17 cellular contexts compared by ENCODE assay signal in genomic region chr6:79494841-79495240, GRCh38. TPM values are rescaled to one million over a fixed set of nuclear protein-coding genes. Genes with fewer than 3 reads are reported as not detected.
"Had no signal": no experiment of that assay in that cellular context is flagged by ENCODE, and none has a peak within 500 bp of the region (broad histone marks: within the 10 kb centered on the region; RNA-seq: fewer than 3 reads in every experiment).

No MANE protein-coding gene starts in this region.

- DNase-seq: activated CD4-positive, alpha-beta T cell treated with anti-CD3 and anti-CD28 coated beads for 48 hours; activated CD8-positive, alpha-beta memory T cell treated with anti-CD3 and anti-CD28 coated beads, Interleukin-2, amount 50 U/mL, for 48 hours; activated CD8-positive, alpha-beta T cell treated with anti-CD3 and anti-CD28 coated beads, Interleukin-2, amount 10 ng/mL, durations not matched to agents 7 days and 5 days; activated naive CD4-positive, alpha-beta T cell treated with anti-CD3 and anti-CD28 coated beads for 36 hours; adrenal gland; caudate nucleus; cortex of kidney; effector memory CD8-positive, alpha-beta T cell; erythroblast; hippocampal formation; islet precursor cell; left lung; natural killer cell; stimulated activated CD4-positive, alpha-beta T cell treated with anti-CD3 and anti-CD28 coated beads, Interleukin-2, amount 100 ng/mL, for 48 hours; stimulated activated naive CD4-positive, alpha-beta T cell treated with Interleukin-2 at 50 U/mL for 16 hours; T-helper 1 cell; upper lobe of left lung had no signal

- ATAC-seq: activated CD8-positive, alpha-beta T cell treated with anti-CD3 and anti-CD28 coated beads, Interleukin-2, amount 10 ng/mL, durations not matched to agents 7 days and 5 days; effector memory CD8-positive, alpha-beta T cell; left lung; natural killer cell had no signal

- H3K36me3 ChIP-seq: adrenal gland, left lung had no signal

- H3K9me3 ChIP-seq: adrenal gland, left lung, upper lobe of left lung had no signal

- H3K4me1 ChIP-seq: adrenal gland, left lung, upper lobe of left lung had no signal

- H3K27ac ChIP-seq: adrenal gland, left lung, upper lobe of left lung had no signal

- H3K4me3 ChIP-seq: adrenal gland, left lung, upper lobe of left lung had no signal

- H3K27me3 ChIP-seq: adrenal gland, left lung, upper lobe of left lung had no signal

RNA-seq across cellular contexts. Expression of gene LCA5, which starts 42.4 kb away (rescaled TPM):
- total RNA-seq: activated CD8-positive, alpha-beta T cell treated with anti-CD3 and anti-CD28 coated beads, Interleukin-2, amount 10 ng/mL, durations not matched to agents 7 days and 5 days had no signal
